Comparison of ENCODE assay signal across 8 cellular contexts in genomic region chr20:35600176-35600995, GRCh38. TPM values are rescaled to one million over a fixed set of nuclear protein-coding genes. Genes with fewer than 3 reads are reported as not detected.
DNase-seq lines count a peak whose midpoint lies in the region; ATAC-seq and TF ChIP-seq lines count a peak whose summit lies in the region.

No MANE protein-coding gene starts in this region.

- peaks cover 20% of the 10 kb centered on the region for H3K27me3 ChIP-seq in suprapubic skin

- H3K9me3 ChIP-seq in suprapubic skin = no peaks in the 10 kb centered on the region

- no peak for ATAC-seq in central memory CD8-positive, alpha-beta T cell (replicated peaks; ENCODE audit: extremely low read depth, poor library complexity, severe bottlenecking)

- H3K4me1 ChIP-seq in suprapubic skin = peaks cover 20% of the 10 kb centered on the region

- WGBS in suprapubic skin = 30% methylated on average over 27 of the region's 34 CpGs

- TF ChIP-seq EP300 in suprapubic skin (IDR thresholded peaks at IDR 0.05) = no peak

- peaks cover 3% of the 10 kb centered on the region for H3K4me1 Mint-ChIP-seq in T-helper 1 cell treated with Interleukin-12 subunit alpha and Interleukin-12 subunit beta and Interleukin-4 antibody, amounts not matched to agents 30 μg/mL and 1 μg/mL, for 36 hours (ENCODE audit: low read depth)
- no peaks in the 10 kb centered on the region for H3K4me1 Mint-ChIP-seq in central memory CD8-positive, alpha-beta T cell
- peaks cover 11% of the 10 kb centered on the region for H3K4me1 Mint-ChIP-seq in mesothelial cell of epicardium

- peaks cover 54% of the 10 kb centered on the region for H3K27me3 Mint-ChIP-seq in T-helper 1 cell treated with Interleukin-12 subunit alpha and Interleukin-12 subunit beta and Interleukin-4 antibody, amounts not matched to agents 30 μg/mL and 1 μg/mL, for 36 hours (ENCODE audit: low read depth)
- no peaks in the 10 kb centered on the region for H3K27me3 Mint-ChIP-seq in central memory CD8-positive, alpha-beta T cell
- peaks cover 81% of the 10 kb centered on the region for H3K27me3 Mint-ChIP-seq in mesothelial cell of epicardium (ENCODE audit: low read depth)

- H3K36me3 Mint-ChIP-seq in T-helper 1 cell treated with Interleukin-12 subunit alpha and Interleukin-12 subunit beta and Interleukin-4 antibody, amounts not matched to agents 30 μg/mL and 1 μg/mL, for 36 hours (ENCODE audit: low read depth) = no peaks in the 10 kb centered on the region
- H3K36me3 Mint-ChIP-seq in central memory CD8-positive, alpha-beta T cell (ENCODE audit: insufficient read depth) = no peaks in the 10 kb centered on the region
- no peaks in the 10 kb centered on the region for H3K36me3 Mint-ChIP-seq in mesothelial cell of epicardium

- TF ChIP-seq CTCF in mesothelial cell of epicardium (IDR thresholded peaks at IDR 0.05; ENCODE audit: unreplicated experiment) (no peak), suprapubic skin (IDR thresholded peaks at IDR 0.05) (no peak)

- H3K4me3 Mint-ChIP-seq in T-helper 1 cell treated with Interleukin-12 subunit alpha and Interleukin-12 subunit beta and Interleukin-4 antibody, amounts not matched to agents 30 μg/mL and 1 μg/mL, for 36 hours = peak overlapping the region; percentile 64
- peak overlapping the region; percentile 72 for H3K4me3 Mint-ChIP-seq in central memory CD8-positive, alpha-beta T cell
- peak overlapping the region; percentile 64 for H3K4me3 Mint-ChIP-seq in mesothelial cell of epicardium

- DNase-seq in T-helper 1 cell (no peak), mesothelial cell of epicardium (ENCODE audit: low spot score in 2 of 2, unreplicated experiment in 2 of 2) (no peak), suprapubic skin (ENCODE audit: low spot score in 2 of 2) (no peak), NCI-H1417 (lab: John Stamatoyannopoulos, UW) (no peak), NCI-H345 treated with DMSO at 0.1 percent for 48 hours (lab: John Stamatoyannopoulos, UW; ENCODE audit: unreplicated experiment) (no peak), HT-29 (ENCODE audit: low spot score) (no peak)
- no peak for DNase-seq in central memory CD8-positive, alpha-beta T cell (ENCODE audit: low spot score in 2 of 2)

- no peaks in the 10 kb centered on the region for H3K9me3 Mint-ChIP-seq in T-helper 1 cell treated with Interleukin-12 subunit alpha and Interleukin-12 subunit beta and Interleukin-4 antibody, amounts not matched to agents 30 μg/mL and 1 μg/mL, for 36 hours
- H3K9me3 Mint-ChIP-seq in central memory CD8-positive, alpha-beta T cell = no peaks in the 10 kb centered on the region
- H3K9me3 Mint-ChIP-seq in mesothelial cell of epicardium = no peaks in the 10 kb centered on the region

- H3K4me3 ChIP-seq in suprapubic skin = peak overlapping the region; percentile 60

- TF ChIP-seq POLR2A in suprapubic skin (IDR thresholded peaks at IDR 0.05) = no peak

- H3K27ac ChIP-seq in suprapubic skin = no peak overlapping the region

- H3K27ac Mint-ChIP-seq in T-helper 1 cell treated with Interleukin-12 subunit alpha and Interleukin-12 subunit beta and Interleukin-4 antibody, amounts not matched to agents 30 μg/mL and 1 μg/mL, for 36 hours = no peak overlapping the region
- H3K27ac Mint-ChIP-seq in central memory CD8-positive, alpha-beta T cell (ENCODE audit: low read depth) = no peak overlapping the region
- no peak overlapping the region for H3K27ac Mint-ChIP-seq in mesothelial cell of epicardium

- no peaks in the 10 kb centered on the region for H3K36me3 ChIP-seq in suprapubic skin

RNA-seq across cellular contexts. Expression of gene SPAG4, which starts 15.2 kb away (rescaled TPM):
- total RNA-seq in mesothelial cell of epicardium (4.0 to 5.5 TPM (median 4.2 TPM) in 3 replicates), suprapubic skin (under 1 TPM in 1 of 4 donors, not detected in 3; 0.89 TPM)
- total RNA-seq in HT-29 (2014; rRNA removed; shearing (Covaris generic)) = 18.1 and 27.0 TPM in 2 replicates

RNA-seq across cellular contexts. Expression of gene ERGIC3, which starts 58.5 kb away (rescaled TPM):
- total RNA-seq in mesothelial cell of epicardium = 253 to 258 TPM (median 255 TPM) in 3 replicates
- total RNA-seq in suprapubic skin = 100 to 1,000 TPM; 154 to 256 (median 225) TPM
- total RNA-seq in HT-29 (2014; rRNA removed; shearing (Covaris generic)) = 391 and 426 TPM in 2 replicates
